ENCODE assay signal across 1 cellular context in genomic region chr12:9076733-9077575, GRCh38.
TF ChIP-seq lines count a peak whose summit lies in the region.

No MANE protein-coding gene starts in this region.

TF ChIP-seq in GM23338, 12 proteins besides CTCF, POLR2A, EP300 and RAD21 (continued from another document):
- no peak for TF ChIP-seq REST (IDR thresholded peaks at IDR 0.05; ENCODE audit: unreplicated experiment)
- no peak for TF ChIP-seq NANOG (IDR thresholded peaks at IDR 0.05; ENCODE audit: borderline replicate concordance)
- no peak for TF ChIP-seq POLR2AphosphoS5 (IDR thresholded peaks at IDR 0.05; ENCODE audit: low read depth)
- no peak for TF ChIP-seq EZH2phosphoT487 (IDR thresholded peaks at IDR 0.05; ENCODE audit: unreplicated experiment)
- TF ChIP-seq JUNB (IDR thresholded peaks at IDR 0.05; ENCODE audit: unreplicated experiment): no peak
- TF ChIP-seq ZNF331 (CRISPR knock-in tag; IDR thresholded peaks at IDR 0.05; ENCODE audit: low read depth): no peak
TF ChIP-seq in GM23338: peak in this region for 0.
